16 cellular contexts compared by ENCODE assay signal in the genomic region with DNA sequence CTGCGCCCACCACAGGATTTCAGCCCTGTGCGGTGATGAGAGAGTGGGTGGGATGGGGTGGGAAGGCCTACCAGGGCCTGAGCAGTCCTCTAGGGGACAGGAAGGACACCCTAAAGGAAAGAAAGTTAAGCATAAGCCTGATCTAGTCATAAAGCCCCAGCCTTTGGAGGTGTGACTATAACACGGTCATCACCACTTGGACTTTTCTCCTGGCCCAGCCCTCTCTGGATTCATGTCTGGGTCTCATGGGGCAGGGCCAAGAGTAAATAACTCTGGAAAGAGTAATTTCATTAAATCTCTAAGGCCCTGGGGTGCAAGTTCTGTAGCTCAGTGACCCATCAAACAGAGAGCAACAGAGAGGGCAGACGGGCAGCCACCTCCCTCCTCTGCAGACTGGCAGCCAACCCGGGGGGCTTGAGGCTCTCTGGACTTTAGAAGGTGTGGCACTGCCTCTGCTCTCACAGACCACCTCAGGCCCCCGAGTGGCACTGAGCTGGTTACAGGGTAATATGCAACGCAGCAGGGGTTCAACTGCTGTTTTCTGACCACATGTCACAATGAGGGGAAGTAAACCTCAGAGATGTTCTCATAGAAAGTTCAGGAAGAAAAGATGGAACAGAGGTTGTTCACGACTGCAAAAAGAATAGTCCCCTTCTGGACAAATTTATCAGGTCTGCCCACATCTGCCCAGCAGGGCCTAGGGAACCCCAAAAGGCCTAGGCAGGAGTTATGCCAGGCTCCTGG.
"Had no signal": no experiment of that assay in that cellular context is flagged by ENCODE, and none has a peak within 500 bp of the region (broad histone marks: within the 10 kb centered on the region; RNA-seq: fewer than 3 reads in every experiment).

No MANE protein-coding gene starts in this region.

- DNase-seq: activated CD4-positive, alpha-beta T cell treated with anti-CD3 and anti-CD28 coated beads, Interleukin-2, amount 50 U/mL, for 1 hour; activated CD4-positive, CD25-positive, alpha-beta regulatory T cell; activated effector memory CD4-positive, alpha-beta T cell treated with Interleukin-2 at 50 U/mL for 16 hours; activated T-cell treated with anti-CD3 and anti-CD28 coated beads, Interleukin-2, amount 50 U/mL, for 24 hours; amniotic stem cell; dermis blood vessel endothelial cell; foreskin melanocyte; heart left ventricle; kidney; mesendoderm had no signal

- ATAC-seq: heart left ventricle; SK-N-SH treated with all-trans-retinoic acid at 6 μM for 48 hours; stimulated activated memory B cell treated with anti-CD40 and anti-IgM and Interleukin-4, amounts not matched to agents 10 μg/mL and 1 μg/mL and 100 μg/mL, for 72 hours had no signal

- FAIRE-seq: endometrium, kidney had no signal

- H3K27ac ChIP-seq: heart left ventricle, right atrium auricular region, tibial nerve had no signal

- H3K4me1 ChIP-seq: right atrium auricular region, tibial nerve had no signal

- H3K27me3 ChIP-seq: heart left ventricle, right atrium auricular region, tibial nerve had no signal

- H3K4me2 ChIP-seq: smooth muscle cell had no signal

- H3K36me3 ChIP-seq: heart left ventricle, right atrium auricular region, tibial nerve had no signal

- H3K4me3 ChIP-seq: heart left ventricle, right atrium auricular region, smooth muscle cell, tibial nerve had no signal

- H3K9me3 ChIP-seq: heart left ventricle, right atrium auricular region, tibial nerve had no signal
